ENCODE assay signal across 12 cellular contexts in genomic region chr12:50017047-50017446, GRCh38. TPM values are rescaled to one million over a fixed set of nuclear protein-coding genes. Genes with fewer than 3 reads are reported as not detected.
A peak's percentile ranks its signal among the peaks of the same experiment; 100 is the strongest.
DNase-seq lines count a peak whose midpoint lies in the region; ATAC-seq, FAIRE-seq and TF ChIP-seq lines count a peak whose summit lies in the region.
"Had no signal": no experiment of that assay in that cellular context is flagged by ENCODE, and none has a peak within 500 bp of the region (broad histone marks: within the 10 kb centered on the region; RNA-seq: fewer than 3 reads in every experiment).

No MANE protein-coding gene starts in this region.

- H3K27me3 Mint-ChIP-seq in astrocyte (ENCODE audit: low read depth, unreplicated experiment) (no peaks in the 10 kb centered on the region), progenitor cell of endocrine pancreas (no peaks in the 10 kb centered on the region)
- H3K27me3 Mint-ChIP-seq: activated CD8-positive, alpha-beta memory T cell treated with anti-CD3 and anti-CD28 coated beads, Interleukin-2, amount 10 ng/mL, durations not matched to agents 7 days and 5 days had no signal

- H2AFZ ChIP-seq in astrocyte (ENCODE audit: low read depth, low read length): peak overlapping the region; percentile 61

- peak overlapping the region; percentile 65 for H3K4me2 ChIP-seq in astrocyte (ENCODE audit: low read length)

- H3K9me3 ChIP-seq in astrocyte (ENCODE audit: insufficient read depth, low read depth, low read length): no peaks in the 10 kb centered on the region

- H3K36me3 Mint-ChIP-seq in astrocyte (ENCODE audit: low read depth, unreplicated experiment) (no peaks in the 10 kb centered on the region), progenitor cell of endocrine pancreas (ENCODE audit: insufficient read depth) (peaks cover 5% of the 10 kb centered on the region)

- ATAC-seq in left cardiac atrium (peak; percentile 81 to 85), GM19463 (IDR thresholded peaks at IDR 0.05; ENCODE audit: unreplicated experiment) (no peak), HG03342 (IDR thresholded peaks at IDR 0.05; ENCODE audit: unreplicated experiment) (no peak)
- ATAC-seq: activated CD8-positive, alpha-beta memory T cell treated with anti-CD3 and anti-CD28 coated beads, Interleukin-2, amount 10 ng/mL, durations not matched to agents 7 days and 5 days; left colon; stimulated activated naive CD8-positive, alpha-beta T cell treated with anti-CD3 and anti-CD28 coated beads, Interleukin-15, Interleukin-2, amounts not matched to agents 100 U/mL and 50 U/mL, for 24 hours had no signal

- peaks cover 5% of the 10 kb centered on the region for H3K4me1 Mint-ChIP-seq in astrocyte (ENCODE audit: low read depth, unreplicated experiment)
- peaks cover 6% of the 10 kb centered on the region for H3K4me1 Mint-ChIP-seq in progenitor cell of endocrine pancreas (ENCODE audit: low read depth)

- H3K9ac ChIP-seq in astrocyte (ENCODE audit: low read length): peak overlapping the region; percentile 37

- H4K20me1 ChIP-seq in astrocyte (ENCODE audit: insufficient read depth, low read length): peaks cover 11% of the 10 kb centered on the region

- no peaks in the 10 kb centered on the region for H3K9me3 Mint-ChIP-seq in astrocyte (ENCODE audit: unreplicated experiment)
- no peaks in the 10 kb centered on the region for H3K9me3 Mint-ChIP-seq in progenitor cell of endocrine pancreas (ENCODE audit: low read depth)

- TF ChIP-seq CTCF in astrocyte (IDR thresholded peaks at IDR 0.05; ENCODE audit: insufficient read depth, low read depth, low read length): no peak
- TF ChIP-seq CTCF in progenitor cell of endocrine pancreas (IDR thresholded peaks at IDR 0.05; ENCODE audit: unreplicated experiment): no peak

- peak overlapping the region; percentile 48 for H3K27ac ChIP-seq in astrocyte (ENCODE audit: low read depth, low read length)

- H3K4me3 ChIP-seq in astrocyte (ENCODE audit: insufficient read depth, low read depth, low read length): no peak overlapping the region

- peaks cover 3% of the 10 kb centered on the region for H3K36me3 ChIP-seq in astrocyte (ENCODE audit: insufficient read depth, low read length)

- no peak overlapping the region for H3K4me3 Mint-ChIP-seq in astrocyte (ENCODE audit: unreplicated experiment)
- H3K4me3 Mint-ChIP-seq in progenitor cell of endocrine pancreas (ENCODE audit: low read depth): no peak overlapping the region
- H3K4me3 Mint-ChIP-seq: activated CD8-positive, alpha-beta memory T cell treated with anti-CD3 and anti-CD28 coated beads, Interleukin-2, amount 10 ng/mL, durations not matched to agents 7 days and 5 days had no signal

- intact Hi-C loops in left cardiac atrium (cut with DNase I): no loop called here

- DNase-seq in D341Med (ENCODE audit: low spot score): peak; percentile 48
- peak; percentile 74 for DNase-seq in astrocyte (ENCODE audit: low read depth)
- peak; percentile 70 for DNase-seq in left cardiac atrium
- DNase-seq in putamen (ENCODE audit: low spot score): peak; percentile 78
- DNase-seq in NCI-H1930 (lab: John Stamatoyannopoulos, UW): no peak
- DNase-seq in progenitor cell of endocrine pancreas (ENCODE audit: low spot score, unreplicated experiment): no peak
- DNase-seq: activated CD8-positive, alpha-beta memory T cell treated with anti-CD3 and anti-CD28 coated beads, Interleukin-2, amount 10 ng/mL, durations not matched to agents 7 days and 5 days; GF-D8; stimulated activated naive CD8-positive, alpha-beta T cell treated with anti-CD3 and anti-CD28 coated beads, Interleukin-15, Interleukin-2, amounts not matched to agents 100 U/mL and 50 U/mL, for 24 hours had no signal

- no peak for FAIRE-seq in astrocyte (lab: Jason Lieb, UNC)

- H3K79me2 ChIP-seq in astrocyte (ENCODE audit: insufficient read depth, low read length): peaks cover 88% of the 10 kb centered on the region

- H3K27me3 ChIP-seq in astrocyte (ENCODE audit: insufficient read depth, low read length): no peaks in the 10 kb centered on the region

- H3K4me1 ChIP-seq in astrocyte (ENCODE audit: insufficient read depth, low read length): peaks cover 6% of the 10 kb centered on the region

- H3K27ac Mint-ChIP-seq in astrocyte (ENCODE audit: unreplicated experiment): no peak overlapping the region
- H3K27ac Mint-ChIP-seq in progenitor cell of endocrine pancreas: no peak overlapping the region
- H3K27ac Mint-ChIP-seq: activated CD8-positive, alpha-beta memory T cell treated with anti-CD3 and anti-CD28 coated beads, Interleukin-2, amount 10 ng/mL, durations not matched to agents 7 days and 5 days had no signal

RNA-seq across cellular contexts. Expression of gene RACGAP1, which starts 8.2 kb away (rescaled TPM):
- total RNA-seq in astrocyte: 15.9 and 18.8 TPM in 2 replicates
- total RNA-seq in left cardiac atrium: 10 to 100 TPM in 1 of 2 donors, 1 to 10 TPM in 1; 4.8 to 10.4 TPM
- 40.0 and 42.1 TPM in 2 replicates for total RNA-seq in progenitor cell of endocrine pancreas

RNA-seq across cellular contexts. Expression of gene ASIC1, which starts 40.3 kb away (rescaled TPM):
- 8.1 and 8.2 TPM in 2 replicates for total RNA-seq in astrocyte
- total RNA-seq in left cardiac atrium: 1 to 10 TPM; 1.2 to 4.1 TPM
- 5.2 and 5.7 TPM in 2 replicates for total RNA-seq in progenitor cell of endocrine pancreas

RNA-seq across cellular contexts. Expression of gene AQP6, which starts 44.3 kb away (rescaled TPM):
- total RNA-seq in astrocyte: not detected in 2 replicates
- total RNA-seq in left cardiac atrium: under 1 TPM; 0.13 to 0.77 TPM
- 0.29 TPM in 1 of 2 replicates, not detected in the other for total RNA-seq in progenitor cell of endocrine pancreas
- total RNA-seq: activated CD8-positive, alpha-beta memory T cell treated with anti-CD3 and anti-CD28 coated beads, Interleukin-2, amount 10 ng/mL, durations not matched to agents 7 days and 5 days; left colon had no signal

RNA-seq across cellular contexts. Expression of gene AQP5, which starts 55.4 kb away (rescaled TPM):
- total RNA-seq in astrocyte (not detected in 2 replicates), left cardiac atrium (1 to 10 TPM; 1.0 to 1.3 TPM), progenitor cell of endocrine pancreas (1.8 and 2.0 TPM in 2 replicates)
- total RNA-seq: activated CD8-positive, alpha-beta memory T cell treated with anti-CD3 and anti-CD28 coated beads, Interleukin-2, amount 10 ng/mL, durations not matched to agents 7 days and 5 days; left colon had no signal

Comparison
In these comparisons a context has a peak if more than half of its experiments do, and no peak if none do; other contexts are left out.
1. DNase-seq: peak in D341Med (single experiment), astrocyte (single experiment), left cardiac atrium (single experiment) and putamen (single experiment); none in NCI-H1930 (0 of 2) and progenitor cell of endocrine pancreas (single experiment).
2. ATAC-seq: peak in left cardiac atrium (2 of 2); none in GM19463 (single experiment) and HG03342 (single experiment).